Comparison of ENCODE assay signal across 8 cellular contexts in genomic region chr1:110210604-110211502, GRCh38. TPM values are rescaled to one million over a fixed set of nuclear protein-coding genes. Genes with fewer than 3 reads are reported as not detected.
A peak's percentile ranks its signal among the peaks of the same experiment; 100 is the strongest.
DNase-seq lines count a peak whose midpoint lies in the region; ATAC-seq and TF ChIP-seq lines count a peak whose summit lies in the region.

No MANE protein-coding gene starts in this region.

- no peak for TF ChIP-seq CTCF in AG09309 (IDR thresholded peaks at IDR 0.05; ENCODE audit: control insufficient read depth, insufficient read depth, low read depth, low read length, missing control alignments)
- peak in 1 of 12 donors; percentile 0 for TF ChIP-seq CTCF in heart left ventricle (IDR thresholded peaks at IDR 0.05)
- no peak for TF ChIP-seq CTCF in psoas muscle (IDR thresholded peaks at IDR 0.05)

- peaks cover 4% of the 10 kb centered on the region for H3K36me3 Mint-ChIP-seq in activated naive CD4-positive, alpha-beta T cell treated with anti-CD3 and anti-CD28 coated beads for 36 hours (ENCODE audit: low read depth)

- no peaks in the 10 kb centered on the region for H3K4me1 ChIP-seq in SJCRH30
- H3K4me1 ChIP-seq in heart left ventricle: peaks cover 0 to 59% (median 25%) of the 10 kb centered on the region in 12 donors
- H3K4me1 ChIP-seq in psoas muscle: no peaks in the 10 kb centered on the region

- DNase-seq in AG09309 (ENCODE audit: low read depth) (no peak), GM19238 (ENCODE audit: insufficient read length, low spot score) (peak; percentile 39), SJCRH30 (peak; percentile 22 to 24), heart left ventricle (peak; percentile 46 to 77 (median 55)), psoas muscle (peak; percentile 50 to 66)
- peak; percentile 67 for DNase-seq in activated naive CD4-positive, alpha-beta T cell treated with anti-CD3 and anti-CD28 coated beads for 36 hours

- CTCF ChIA-PET in activated naive CD4-positive, alpha-beta T cell treated with anti-CD3 and anti-CD28 coated beads for 36 hours (lab: Charles Lee): interaction anchor here (1.0 to 15.3 kb wide), 6 partner anchors 14 to 286 kb away, joined by 3 to 644 read pairs (median 68); partner anchors contain the start of gene RBM15

- intact Hi-C loops in activated naive CD4-positive, alpha-beta T cell treated with anti-CD3 and anti-CD28 coated beads for 36 hours (cut with micrococcal nuclease): loop anchor here (1.0 to 2.0 kb wide), 3 partner anchors 25 to 196 kb away; partner anchors contain the start of gene LAMTOR5
- intact Hi-C loops in heart left ventricle (cut with DNase I) (loop anchor here in 5 of 10 donors (1.0 to 10.0 kb wide), 4 partner anchors 52 to 196 kb away; partner anchors contain the start of gene LAMTOR5 (in 4 of the 5)), psoas muscle (cut with DNase I) (no loop called here)

- no peak overlapping the region for H3K27ac Mint-ChIP-seq in activated naive CD4-positive, alpha-beta T cell treated with anti-CD3 and anti-CD28 coated beads for 36 hours

- H3K4me3 Mint-ChIP-seq in activated naive CD4-positive, alpha-beta T cell treated with anti-CD3 and anti-CD28 coated beads for 36 hours: peak overlapping the region; percentile 86

- ATAC-seq in HG03571 (IDR thresholded peaks at IDR 0.05; ENCODE audit: unreplicated experiment) (peak; percentile 2), heart left ventricle (peak in 3 of 4 donors; percentile 17 to 28 (median 23)), psoas muscle (peak; percentile 21 to 43 (median 34)), HG02973 (IDR thresholded peaks at IDR 0.05; ENCODE audit: unreplicated experiment) (no peak)

- H3K27ac ChIP-seq in SJCRH30 (no peak overlapping the region), heart left ventricle (peak overlapping the region; percentile 60 to 93 (median 87)), psoas muscle (peak overlapping the region; percentile 67)

- H3K27me3 ChIP-seq in SJCRH30 (peaks cover 16% of the 10 kb centered on the region), heart left ventricle (peaks cover 0 to 13% (median 0%) of the 10 kb centered on the region in 9 donors), psoas muscle (ENCODE audit: insufficient read depth in 3 of 3, low read length in 2 of 3) (peaks cover 0 to 18% (median 3%) of the 10 kb centered on the region in 3 donors)

- peaks cover 49% of the 10 kb centered on the region for H3K4me1 Mint-ChIP-seq in activated naive CD4-positive, alpha-beta T cell treated with anti-CD3 and anti-CD28 coated beads for 36 hours (ENCODE audit: low read depth)

- WGBS in heart left ventricle, 4 donors: 0 to 1% (median 0%) methylated on average over 40 to 101 of the region's 101 CpGs
- WGBS in psoas muscle, 3 donors: 1% methylated on average over 84 to 101 of the region's 101 CpGs

- no peaks in the 10 kb centered on the region for H3K27me3 Mint-ChIP-seq in activated naive CD4-positive, alpha-beta T cell treated with anti-CD3 and anti-CD28 coated beads for 36 hours (ENCODE audit: low read depth)

- H3K9me3 Mint-ChIP-seq in activated naive CD4-positive, alpha-beta T cell treated with anti-CD3 and anti-CD28 coated beads for 36 hours: no peaks in the 10 kb centered on the region

- H3K36me3 ChIP-seq in SJCRH30: no peaks in the 10 kb centered on the region
- H3K36me3 ChIP-seq in heart left ventricle: no peaks in the 10 kb centered on the region
- H3K36me3 ChIP-seq in psoas muscle (ENCODE audit: insufficient read depth in 1 of 2, low read depth in 1 of 2): no peaks in the 10 kb centered on the region

- TF ChIP-seq POLR2A in heart left ventricle (IDR thresholded peaks at IDR 0.05): no peak

- no peaks in the 10 kb centered on the region for H3K9me3 ChIP-seq in SJCRH30 (replicated peaks)
- H3K9me3 ChIP-seq in heart left ventricle: no peaks in the 10 kb centered on the region
- H3K9me3 ChIP-seq in psoas muscle: no peaks in the 10 kb centered on the region

- H3K4me3 ChIP-seq in AG09309 (ENCODE audit: control insufficient read depth, low read depth, low read length): peak overlapping the region; percentile 68
- peak overlapping the region; percentile 62 for H3K4me3 ChIP-seq in SJCRH30
- H3K4me3 ChIP-seq in heart left ventricle: peak overlapping the region; percentile 60 to 90 (median 82)
- peak overlapping the region; percentile 72 for H3K4me3 ChIP-seq in psoas muscle

RNA-seq across cellular contexts. Expression of gene KCNC4, which starts 0.7 kb away (rescaled TPM):
- 0.61 and 0.99 TPM in 2 replicates for total RNA-seq in SJCRH30 (2014; rRNA removed; shearing (Covaris generic))
- 1 to 10 TPM; 9.7 TPM for total RNA-seq in activated naive CD4-positive, alpha-beta T cell treated with anti-CD3 and anti-CD28 coated beads for 36 hours
- total RNA-seq in heart left ventricle: 10 to 100 TPM in 3 of 9 donors, 1 to 10 TPM in 6; 4.9 to 15.2 (median 6.7) TPM
- polyA plus RNA-seq in heart left ventricle: 1 to 10 TPM; 2.4 to 3.1 TPM
- total RNA-seq in psoas muscle: 10 to 100 TPM in 1 of 4 donors, 1 to 10 TPM in 3; 5.1 to 14.5 (median 5.9) TPM
- polyA plus RNA-seq in psoas muscle: 1 to 10 TPM; 2.4 to 9.2 (median 3.1) TPM
